Comparison of ENCODE assay signal across 16 cellular contexts in the genomic region with DNA sequence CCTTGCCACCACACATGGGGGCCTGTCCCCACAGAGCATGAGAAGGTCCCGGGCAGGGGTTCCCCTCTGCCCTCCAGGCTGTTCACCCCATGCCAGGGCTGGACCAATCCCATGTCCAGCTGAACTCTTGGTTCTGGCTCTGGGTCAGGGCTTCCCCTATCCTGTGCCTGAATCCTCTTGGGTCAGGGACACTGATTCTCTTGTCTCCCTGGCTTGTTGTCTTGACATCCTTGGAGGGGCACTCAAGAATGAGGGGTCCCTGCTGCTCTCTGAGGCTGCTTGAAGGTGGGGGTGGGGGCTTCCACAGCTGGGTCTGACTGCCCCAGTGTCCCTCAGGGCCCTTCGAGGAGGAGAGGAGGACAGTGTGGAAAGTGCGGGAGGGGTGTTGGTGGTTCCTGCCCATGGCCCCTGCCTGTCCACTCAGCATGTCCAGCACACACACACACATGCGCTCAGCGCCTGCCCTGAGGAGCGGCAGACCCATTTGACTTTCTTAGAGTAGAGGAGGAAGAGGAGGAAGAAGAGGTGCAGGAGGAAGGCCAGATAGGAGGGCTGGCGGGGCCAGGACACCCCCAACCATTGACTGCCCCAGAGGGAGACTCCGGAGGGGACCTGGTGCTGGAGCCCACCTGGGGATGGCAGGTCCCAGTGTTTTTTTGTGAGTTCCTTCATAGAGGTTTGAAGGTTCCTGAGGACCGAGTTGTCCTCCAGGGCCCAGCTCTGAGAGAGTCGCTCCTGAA. TPM values are rescaled to one million over a fixed set of nuclear protein-coding genes. Genes with fewer than 3 reads are reported as not detected.
DNase-seq lines count a peak whose midpoint lies in the region; ATAC-seq, FAIRE-seq and TF ChIP-seq lines count a peak whose summit lies in the region.
"Had no signal": no experiment of that assay in that cellular context is flagged by ENCODE, and none has a peak within 500 bp of the region (broad histone marks: within the 10 kb centered on the region; RNA-seq: fewer than 3 reads in every experiment).

No MANE protein-coding gene starts in this region.

- DNase-seq in cardiac septum (ENCODE audit: low spot score) (peak; percentile 59), Right ventricle myocardium inferior (ENCODE audit: missing footprints) (no peak), kidney (peak; percentile 46), osteoblast (ENCODE audit: insufficient read length, low spot score, missing footprints) (peak; percentile 58), upper lobe of right lung (peak; percentile 46), Calu3 (no peak)
- DNase-seq: MG63, NCI-H1092 treated with DMSO at 0.1 percent for 48 hours, NCI-H1694 treated with DMSO at 0.1 percent for 48 hours, NCI-H446, PC-9 had no signal

- H3K36me3 ChIP-seq in kidney (ENCODE audit: control insufficient read depth in 1 of 2, insufficient read depth in 2 of 2, low read length in 2 of 2) (no peaks in the 10 kb centered on the region), osteoblast (ENCODE audit: insufficient read depth, low read length) (no peaks in the 10 kb centered on the region), upper lobe of right lung (no peaks in the 10 kb centered on the region)
- H3K36me3 ChIP-seq: MG63 had no signal

- H3K4me3 ChIP-seq in kidney (ENCODE audit: low read length in 2 of 2) (no peak overlapping the region), osteoblast (ENCODE audit: insufficient read depth, low read length) (no peak overlapping the region), upper lobe of right lung (no peak overlapping the region)
- H3K4me3 ChIP-seq: MG63, PC-9 had no signal

- H3K9me3 Mint-ChIP-seq in Calu3 (ENCODE audit: low read depth, unreplicated experiment), result peaks cover 2% of the 10 kb centered on the region
- H3K9me3 Mint-ChIP-seq: CD8-positive, alpha-beta memory T cell had no signal

- TF ChIP-seq CTCF in kidney (IDR thresholded peaks at IDR 0.05; ENCODE audit: borderline replicate concordance, extremely low read depth, insufficient read depth), result no peak
- no peak for TF ChIP-seq CTCF in osteoblast (IDR thresholded peaks at IDR 0.05; ENCODE audit: extremely low read depth, low read depth, low read length)
- TF ChIP-seq CTCF in upper lobe of right lung (IDR thresholded peaks at IDR 0.05), result no peak
- no peak for TF ChIP-seq CTCF in Calu3 (IDR thresholded peaks at IDR 0.05; ENCODE audit: unreplicated experiment)

- no peak for ATAC-seq in Right ventricle myocardium inferior
- ATAC-seq in upper lobe of right lung, result no peak
- no peak for ATAC-seq in HG03565 (IDR thresholded peaks at IDR 0.05; ENCODE audit: unreplicated experiment)

- no peaks in the 10 kb centered on the region for H3K4me1 ChIP-seq in kidney (ENCODE audit: control insufficient read depth in 1 of 2, insufficient read depth in 1 of 2, low read depth in 1 of 2, low read length in 2 of 2)
- H3K4me1 ChIP-seq in osteoblast (ENCODE audit: insufficient read depth, low read length), result no peaks in the 10 kb centered on the region
- no peaks in the 10 kb centered on the region for H3K4me1 ChIP-seq in upper lobe of right lung

- H3K79me2 ChIP-seq in osteoblast (ENCODE audit: insufficient read depth, low read length), result no peaks in the 10 kb centered on the region

- no peak for FAIRE-seq in kidney (lab: Jason Lieb, UNC)
- FAIRE-seq: H1 had no signal

- H3K27ac ChIP-seq in kidney (ENCODE audit: low read depth in 2 of 2, low read length in 2 of 2) (no peak overlapping the region), osteoblast (ENCODE audit: low read depth, low read length) (no peak overlapping the region), upper lobe of right lung (no peak overlapping the region)
- H3K27ac ChIP-seq: PC-9 had no signal

- H3K4me2 ChIP-seq in osteoblast (ENCODE audit: insufficient read depth, low read length), result no peak overlapping the region
- H3K4me2 ChIP-seq: PC-9 had no signal

- CTCF ChIA-PET in Calu3 (lab: Charles Lee), result no interaction called here

- H3K9me3 ChIP-seq in kidney (ENCODE audit: control insufficient read depth in 1 of 2, low read length in 2 of 2) (no peaks in the 10 kb centered on the region), osteoblast (ENCODE audit: low read depth, low read length) (no peaks in the 10 kb centered on the region), upper lobe of right lung (no peaks in the 10 kb centered on the region)
- H3K9me3 ChIP-seq: MG63 had no signal

- no peak overlapping the region for H3K27ac Mint-ChIP-seq in Calu3 (ENCODE audit: unreplicated experiment)
- H3K27ac Mint-ChIP-seq: CD8-positive, alpha-beta memory T cell had no signal

- no peaks in the 10 kb centered on the region for H3K4me1 Mint-ChIP-seq in Calu3 (ENCODE audit: low read depth, unreplicated experiment)
- H3K4me1 Mint-ChIP-seq: CD8-positive, alpha-beta memory T cell had no signal

- BruUV-seq in Calu3 (replicated peaks; lab: Mats Ljungman, UMichigan), result no TSS peak

- no peaks in the 10 kb centered on the region for H4K20me1 ChIP-seq in osteoblast (ENCODE audit: insufficient read depth, low read length)

- intact Hi-C loops in cardiac septum (cut with DNase I) (no loop called here), Right ventricle myocardium inferior (cut with DNase I) (no loop called here), kidney (cut with DNase I) (no loop called here), upper lobe of right lung (cut with DNase I) (no loop called here), Calu3 (cut with micrococcal nuclease; ENCODE audit: unreplicated experiment) (no loop called here)

- no peak overlapping the region for H2AFZ ChIP-seq in osteoblast (ENCODE audit: low read length)
- H2AFZ ChIP-seq: PC-9 had no signal

- H3K9ac ChIP-seq in kidney (ENCODE audit: low read length in 2 of 2), result no peak overlapping the region

- H3K4me3 Mint-ChIP-seq in Calu3 (ENCODE audit: low read depth, unreplicated experiment), result no peak overlapping the region
- H3K4me3 Mint-ChIP-seq: CD8-positive, alpha-beta memory T cell had no signal

- peaks cover 3% of the 10 kb centered on the region for H3K27me3 ChIP-seq in osteoblast (ENCODE audit: insufficient read depth, low read length)
- no peaks in the 10 kb centered on the region for H3K27me3 ChIP-seq in upper lobe of right lung
- H3K27me3 ChIP-seq: MG63 had no signal

- no peaks in the 10 kb centered on the region for H3K27me3 Mint-ChIP-seq in Calu3 (ENCODE audit: unreplicated experiment)

- H3K36me3 Mint-ChIP-seq in Calu3 (ENCODE audit: insufficient read depth, unreplicated experiment), result no peaks in the 10 kb centered on the region
- H3K36me3 Mint-ChIP-seq: CD8-positive, alpha-beta memory T cell had no signal

RNA-seq across cellular contexts. Expression of a gene that starts 47.0 kb away (rescaled TPM):
- total RNA-seq in cardiac septum (not detected), Right ventricle myocardium inferior (not detected), kidney (1.4 TPM), osteoblast (not detected in 2 replicates), upper lobe of right lung (not detected), Calu3 (2022) (not detected in 2 replicates)
- not detected for polyA plus RNA-seq in kidney (ENCODE audit: insufficient read depth, low read depth, low replicate concordance)
- total RNA-seq: CD8-positive, alpha-beta memory T cell; H1; PC-9 had no signal
- polyA plus RNA-seq: AG04450; BJ; CD8-positive, alpha-beta memory T cell; H1 had no signal

Comparison
In these comparisons a context has a peak if more than half of its experiments do, and no peak if none do; other contexts are left out.
1. DNase-seq: peak in cardiac septum (single experiment), kidney (single experiment), osteoblast (single experiment) and upper lobe of right lung (single experiment); none in Right ventricle myocardium inferior (single experiment) and Calu3 (single experiment).